24 cellular contexts compared by ENCODE assay signal in the genomic region with DNA sequence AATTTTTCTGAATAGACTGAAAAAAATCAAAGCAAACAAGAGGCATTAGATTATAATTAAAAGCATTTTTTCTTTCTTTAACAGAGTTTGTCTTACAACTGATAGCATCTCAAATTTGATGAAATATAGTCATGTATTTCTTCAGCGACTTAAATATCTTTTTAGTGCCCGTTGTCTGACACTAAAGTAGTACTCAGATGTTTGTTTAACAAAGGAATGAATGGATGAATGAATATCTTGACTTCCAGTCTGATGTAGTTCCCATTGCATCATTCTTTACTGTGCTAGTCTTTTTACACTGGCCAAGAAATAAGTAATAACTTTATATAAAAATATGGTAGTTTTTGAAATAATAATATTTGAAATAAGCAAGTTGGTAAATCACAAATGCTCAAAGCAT.
"Had no signal": no experiment of that assay in that cellular context is flagged by ENCODE, and none has a peak within 500 bp of the region (broad histone marks: within the 10 kb centered on the region; RNA-seq: fewer than 3 reads in every experiment).

No MANE protein-coding gene starts in this region.

- H3K4me1 Mint-ChIP-seq: activated B cell treated with CpG ODN at 0.5 μM for 24 hours; activated CD4-positive, alpha-beta T cell treated with anti-CD3 and anti-CD28 coated beads for 36 hours; activated naive CD8-positive, alpha-beta T cell treated with anti-CD3 and anti-CD28 coated beads, Interleukin-2, amount 10 ng/mL, durations not matched to agents 7 days and 5 days; memory B cell had no signal

- H3K27me3 ChIP-seq: body of pancreas, gastrocnemius medialis, neutrophil, ovary, right atrium auricular region, spleen, upper lobe of left lung had no signal

- H3K4me1 ChIP-seq: body of pancreas, upper lobe of left lung had no signal

- DNase-seq: activated B cell treated with CpG ODN at 0.5 μM for 24 hours; activated CD4-positive, alpha-beta memory T cell treated with anti-CD3 and anti-CD28 coated beads for 36 hours; activated CD4-positive, alpha-beta T cell treated with anti-CD3 and anti-CD28 coated beads for 36 hours; activated effector memory CD4-positive, alpha-beta T cell treated with Interleukin-2 at 50 U/mL for 16 hours; activated naive CD4-positive, alpha-beta T cell treated with anti-CD3 and anti-CD28 coated beads for 36 hours; activated naive CD8-positive, alpha-beta T cell treated with anti-CD3 and anti-CD28 coated beads, Interleukin-2, amount 10 ng/mL, durations not matched to agents 7 days and 5 days; activated T-cell treated with anti-CD3 and anti-CD28 coated beads, Interleukin-2, amount 50 U/mL, for 48 hours; anterior cingulate cortex; body of pancreas; effector memory CD4-positive, alpha-beta T cell; gastrocnemius medialis; head of caudate nucleus; hypothalamus; ovary; psoas muscle; spleen; stimulated activated CD4-positive, alpha-beta T cell treated with anti-CD3 and anti-CD28 coated beads, Interleukin-4, amount 100 ng/mL, for 24 hours; stimulated activated naive CD4-positive, alpha-beta T cell treated with Interleukin-2 at 50 U/mL for 16 hours; T-helper 1 cell; upper lobe of left lung had no signal

- H3K27ac ChIP-seq: body of pancreas, gastrocnemius medialis, neutrophil, ovary, psoas muscle, right atrium auricular region, spleen, upper lobe of left lung had no signal

- H3K9me3 Mint-ChIP-seq: activated B cell treated with CpG ODN at 0.5 μM for 24 hours; activated CD4-positive, alpha-beta memory T cell treated with anti-CD3 and anti-CD28 coated beads for 36 hours; activated naive CD4-positive, alpha-beta T cell treated with anti-CD3 and anti-CD28 coated beads for 36 hours; memory B cell; nephron had no signal

- H3K27me3 Mint-ChIP-seq: activated B cell treated with CpG ODN at 0.5 μM for 24 hours; activated CD4-positive, alpha-beta memory T cell treated with anti-CD3 and anti-CD28 coated beads for 36 hours; activated CD4-positive, alpha-beta T cell treated with anti-CD3 and anti-CD28 coated beads for 36 hours; activated naive CD8-positive, alpha-beta T cell treated with anti-CD3 and anti-CD28 coated beads, Interleukin-2, amount 10 ng/mL, durations not matched to agents 7 days and 5 days; memory B cell had no signal

- H3K27ac Mint-ChIP-seq: activated B cell treated with CpG ODN at 0.5 μM for 24 hours; activated CD4-positive, alpha-beta memory T cell treated with anti-CD3 and anti-CD28 coated beads for 36 hours; activated CD4-positive, alpha-beta T cell treated with anti-CD3 and anti-CD28 coated beads for 36 hours; activated naive CD4-positive, alpha-beta T cell treated with anti-CD3 and anti-CD28 coated beads for 36 hours; activated naive CD8-positive, alpha-beta T cell treated with anti-CD3 and anti-CD28 coated beads, Interleukin-2, amount 10 ng/mL, durations not matched to agents 7 days and 5 days; memory B cell; nephron had no signal

- H3K4me3 ChIP-seq: body of pancreas, gastrocnemius medialis, ovary, psoas muscle, right atrium auricular region, spleen, upper lobe of left lung had no signal

- H3K4me3 Mint-ChIP-seq: activated B cell treated with CpG ODN at 0.5 μM for 24 hours; activated CD4-positive, alpha-beta memory T cell treated with anti-CD3 and anti-CD28 coated beads for 36 hours; activated CD4-positive, alpha-beta T cell treated with anti-CD3 and anti-CD28 coated beads for 36 hours; activated naive CD4-positive, alpha-beta T cell treated with anti-CD3 and anti-CD28 coated beads for 36 hours; activated naive CD8-positive, alpha-beta T cell treated with anti-CD3 and anti-CD28 coated beads, Interleukin-2, amount 10 ng/mL, durations not matched to agents 7 days and 5 days; memory B cell; nephron had no signal

- H3K9me3 ChIP-seq: body of pancreas, gastrocnemius medialis, neutrophil, ovary, psoas muscle, right atrium auricular region, spleen, upper lobe of left lung had no signal

- H3K36me3 ChIP-seq: neutrophil, ovary, right atrium auricular region had no signal
